ENCODE assay signal across 7 cellular contexts in genomic region chr11:59283825-59284772, GRCh38.
A peak's percentile ranks its signal among the peaks of the same experiment; 100 is the strongest.
DNase-seq lines count a peak whose midpoint lies in the region; ATAC-seq lines count a peak whose summit lies in the region.

No MANE protein-coding gene starts in this region.

- no peak overlapping the region for H3K27ac ChIP-seq in SJCRH30

- peak; percentile 76 for DNase-seq in KBM-7
- DNase-seq in SJCRH30: peak; percentile 30 to 70
- DNase-seq in amniotic stem cell (lab: John Stamatoyannopoulos, UW): peak; percentile 40
- DNase-seq in iPS DF 4.7 (ENCODE audit: extremely low read depth, low spot score): peak; percentile 30
- peak; percentile 26 for DNase-seq in stimulated activated CD4-positive, alpha-beta T cell treated with anti-CD3 and anti-CD28 coated beads, Interleukin-1b, Interleukin-23, amount 100 ng/mL, for 48 hours

- H3K4me3 ChIP-seq in GM08714 (ENCODE audit: low read length) (peak overlapping the region; percentile 13; the same call in 1 of the 2 replicates), SJCRH30 (no peak overlapping the region)

- no peaks in the 10 kb centered on the region for H3K4me1 ChIP-seq in SJCRH30

- no peaks in the 10 kb centered on the region for H3K27me3 ChIP-seq in SJCRH30

- in situ Hi-C loops in KBM-7 (cut with MboI; ENCODE audit: low pct_unique_long_range_greater_than_20kb, low sequenced_read_pairs): no loop called here

- no peaks in the 10 kb centered on the region for H3K36me3 ChIP-seq in SJCRH30

- H3K9me3 ChIP-seq in SJCRH30 (replicated peaks): no peaks in the 10 kb centered on the region

- ATAC-seq in GM21723 (IDR thresholded peaks at IDR 0.05; ENCODE audit: unreplicated experiment): peak; percentile 80

Comparison
In these comparisons a context has a peak if more than half of its experiments do, and no peak if none do; other contexts are left out.
1. DNase-seq: peak in every context shown above with its lines; median percentile 76 in KBM-7; 50 in SJCRH30; 40 in amniotic stem cell; 30 in iPS DF 4.7; 26 in stimulated activated CD4-positive, alpha-beta T cell treated with anti-CD3 and anti-CD28 coated beads, Interleukin-1b, Interleukin-23, amount 100 ng/mL, for 48 hours.